Comparison of ENCODE assay signal across 7 cellular contexts in genomic region chr17:1485311-1485747, GRCh38. TPM values are rescaled to one million over a fixed set of nuclear protein-coding genes. Genes with fewer than 3 reads are reported as not detected.
DNase-seq lines count a peak whose midpoint lies in the region; ATAC-seq and TF ChIP-seq lines count a peak whose summit lies in the region.

No MANE protein-coding gene starts in this region.

- no peaks in the 10 kb centered on the region for H3K9me3 Mint-ChIP-seq in osteocyte (ENCODE audit: unreplicated experiment)

- peaks cover 21% of the 10 kb centered on the region for H3K4me1 ChIP-seq in fibroblast of lung (ENCODE audit: control insufficient read depth, extremely low read depth, insufficient read depth, low read length)

- H3K4me1 Mint-ChIP-seq in osteocyte (ENCODE audit: unreplicated experiment): peaks cover 31% of the 10 kb centered on the region

- H3K9ac ChIP-seq in fibroblast of lung (ENCODE audit: insufficient read depth, low read length): peak overlapping the region; percentile 82

- peak overlapping the region; percentile 80 for H3K27ac ChIP-seq in fibroblast of lung (ENCODE audit: insufficient read depth, low read length)

- H3K36me3 Mint-ChIP-seq in osteocyte (ENCODE audit: unreplicated experiment): peaks cover 16% of the 10 kb centered on the region

- no peaks in the 10 kb centered on the region for H3K9me3 ChIP-seq in fibroblast of lung (ENCODE audit: control insufficient read depth, insufficient read depth, low read depth, low read length)

- TF ChIP-seq CTCF in WI38 (IDR thresholded peaks at IDR 0.05; ENCODE audit: low read depth, low read length) (no peak), fibroblast of lung (conservative IDR thresholded peaks at IDR 0.05 in 1 of 2, IDR thresholded peaks at IDR 0.05 in 1 of 2; ENCODE audit: low read depth in 1 of 2, low read length in 2 of 2) (no peak), osteocyte (IDR thresholded peaks at IDR 0.05) (no peak)

- peak overlapping the region; percentile 80 for H3K4me3 Mint-ChIP-seq in osteocyte (ENCODE audit: unreplicated experiment)

- H3K4me2 ChIP-seq in fibroblast of lung (ENCODE audit: extremely low read depth, insufficient read depth, low read length): peak overlapping the region; percentile 96

- H3K4me3 ChIP-seq in WI38 (ENCODE audit: low read depth, low read length) (peak overlapping the region; percentile 79), fibroblast of lung (replicated peaks in 1 of 4; ENCODE audit: control extremely low read depth in 1 of 4, insufficient read depth in 1 of 4, low read depth in 3 of 4, low read length in 4 of 4) (peak overlapping the region; percentile 48 to 86 (median 79))

- H3K36me3 ChIP-seq in fibroblast of lung (ENCODE audit: control insufficient read depth, insufficient read depth, low read length): peaks cover 18% of the 10 kb centered on the region

- H3K27me3 ChIP-seq in fibroblast of lung (ENCODE audit: control insufficient read depth, insufficient read depth, low read length): no peaks in the 10 kb centered on the region

- no peak overlapping the region for H2AFZ ChIP-seq in fibroblast of lung (ENCODE audit: low read length)

- peak in 1 of 2 donors; percentile 27 for DNase-seq in fibroblast of lung (ENCODE audit: low read depth in 2 of 2)
- no peak for DNase-seq in osteocyte (ENCODE audit: extremely low spot score, unreplicated experiment)
- no peak for DNase-seq in NCI-H1930 (lab: John Stamatoyannopoulos, UW)

- H3K79me2 ChIP-seq in fibroblast of lung (ENCODE audit: control insufficient read depth, insufficient read depth, low read length): peaks cover 36% of the 10 kb centered on the region

- no peaks in the 10 kb centered on the region for H3K27me3 Mint-ChIP-seq in osteocyte (ENCODE audit: unreplicated experiment)

- no peaks in the 10 kb centered on the region for H4K20me1 ChIP-seq in fibroblast of lung (ENCODE audit: control insufficient read depth, extremely low read depth, insufficient read depth, low read length)

- ATAC-seq in GM18907 (IDR thresholded peaks at IDR 0.05; ENCODE audit: unreplicated experiment): peak; percentile 29
- peak; percentile 20 for ATAC-seq in HG03175 (IDR thresholded peaks at IDR 0.05; ENCODE audit: unreplicated experiment)
- ATAC-seq in HG03139 (IDR thresholded peaks at IDR 0.05; ENCODE audit: unreplicated experiment): no peak

- H3K27ac Mint-ChIP-seq in osteocyte (ENCODE audit: unreplicated experiment): peak overlapping the region; percentile 90

RNA-seq across cellular contexts. Expression of gene MYO1C, which starts 7.2 kb away (rescaled TPM):
- 113 and 190 TPM in 2 replicates for total RNA-seq in fibroblast of lung
- polyA plus RNA-seq in fibroblast of lung: 164 and 180 TPM in 2 replicates
- 224 and 226 TPM in 2 replicates for polyA plus RNA-seq in fibroblast of lung (2012)
- polyA minus RNA-seq in fibroblast of lung (ENCODE audit: low replicate concordance): 842 and 992 TPM in 2 replicates
- total RNA-seq in osteocyte: 183 and 184 TPM in 2 replicates

RNA-seq across cellular contexts. Expression of gene CRK, which starts 29.3 kb away (rescaled TPM):
- 105 and 120 TPM in 2 replicates for total RNA-seq in fibroblast of lung
- polyA plus RNA-seq in fibroblast of lung: 119 and 138 TPM in 2 replicates
- polyA plus RNA-seq in fibroblast of lung (2012): 58.3 and 63.7 TPM in 2 replicates
- polyA minus RNA-seq in fibroblast of lung (ENCODE audit: low replicate concordance): 34.5 and 37.5 TPM in 2 replicates
- 55.8 and 57.1 TPM in 2 replicates for total RNA-seq in osteocyte

RNA-seq across cellular contexts. Expression of gene INPP5K, which starts 31.1 kb away (rescaled TPM):
- total RNA-seq in fibroblast of lung (32.1 and 34.5 TPM in 2 replicates), osteocyte (44.5 and 49.4 TPM in 2 replicates)
- polyA plus RNA-seq in fibroblast of lung: 18.6 and 21.0 TPM in 2 replicates
- 19.6 and 21.9 TPM in 2 replicates for polyA plus RNA-seq in fibroblast of lung (2012)
- polyA minus RNA-seq in fibroblast of lung (ENCODE audit: low replicate concordance): 51.3 and 54.5 TPM in 2 replicates
